8 cellular contexts compared by ENCODE assay signal in the genomic region with DNA sequence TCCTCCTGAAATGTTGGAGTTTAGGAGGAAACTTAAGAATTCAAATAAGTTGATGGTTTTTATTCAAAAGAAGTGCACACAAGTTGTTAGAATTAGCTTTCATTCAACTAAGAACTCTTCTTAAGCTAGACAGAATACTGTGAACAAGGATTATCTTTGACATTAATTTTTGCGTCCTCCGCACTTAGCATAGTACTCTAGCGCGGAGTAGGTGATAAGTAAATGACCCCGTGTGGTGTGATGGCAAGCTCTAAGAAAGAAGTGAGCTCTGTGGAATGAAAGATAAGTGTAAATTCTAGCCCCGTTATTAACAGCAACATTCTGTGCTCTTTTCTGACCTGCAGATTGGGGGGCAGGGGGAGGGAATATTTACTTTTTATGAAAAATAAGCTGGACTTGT. TPM values are rescaled to one million over a fixed set of nuclear protein-coding genes. Genes with fewer than 3 reads are reported as not detected.
DNase-seq lines count a peak whose midpoint lies in the region; ATAC-seq and TF ChIP-seq lines count a peak whose summit lies in the region.

No MANE protein-coding gene starts in this region.

- H2BK5ac ChIP-seq in trophoblast cell (ENCODE audit: low read depth, low read length, poor library complexity) = no peak overlapping the region

- no peaks in the 10 kb centered on the region for H3K27me3 ChIP-seq in DND-41 (ENCODE audit: insufficient read depth, low read length, poor library complexity)
- H3K27me3 ChIP-seq in MM.1S (replicated peaks; ENCODE audit: insufficient read depth, low read length) = no peaks in the 10 kb centered on the region
- H3K27me3 ChIP-seq in esophagus muscularis mucosa = no peaks in the 10 kb centered on the region
- no peaks in the 10 kb centered on the region for H3K27me3 ChIP-seq in trophoblast cell (ENCODE audit: insufficient read depth, low read length)
- H3K27me3 ChIP-seq in thyroid gland = no peaks in the 10 kb centered on the region

- intact Hi-C loops in esophagus muscularis mucosa (cut with DNase I) (no loop called here), thyroid gland (cut with DNase I) (no loop called here)

- H3K4me1 ChIP-seq in DND-41 (ENCODE audit: insufficient read depth, low read length) (peaks cover 42% of the 10 kb centered on the region), MM.1S (ENCODE audit: low read length) (peaks cover 6% of the 10 kb centered on the region; the same call in 1 of the 2 replicates), esophagus muscularis mucosa (peaks cover 25 to 51% (median 47%) of the 10 kb centered on the region in 4 donors), trophoblast cell (ENCODE audit: control insufficient read depth in 1 of 2, insufficient read depth in 2 of 2, low read length in 2 of 2) (peaks cover 0 to 2% of the 10 kb centered on the region in 2 experiments), thyroid gland (peaks cover 21 to 27% of the 10 kb centered on the region in 2 donors)

- H3K79me1 ChIP-seq in trophoblast cell (ENCODE audit: low read length) = peaks cover 6% of the 10 kb centered on the region

- no peak overlapping the region for H4K8ac ChIP-seq in trophoblast cell (ENCODE audit: low read depth, low read length)

- no peaks in the 10 kb centered on the region for H3K9me3 ChIP-seq in DND-41 (ENCODE audit: insufficient read depth, low read length, severe bottlenecking)
- no peaks in the 10 kb centered on the region for H3K9me3 ChIP-seq in MM.1S (replicated peaks; ENCODE audit: insufficient read depth, low read length)
- H3K9me3 ChIP-seq in esophagus muscularis mucosa = no peaks in the 10 kb centered on the region
- no peaks in the 10 kb centered on the region for H3K9me3 ChIP-seq in trophoblast cell (ENCODE audit: insufficient read depth, low read depth, low read length)
- no peaks in the 10 kb centered on the region for H3K9me3 ChIP-seq in thyroid gland

- TF ChIP-seq POLR2A in esophagus muscularis mucosa (IDR thresholded peaks at IDR 0.05; ENCODE audit: low read depth) = no peak
- TF ChIP-seq POLR2A in thyroid gland (IDR thresholded peaks at IDR 0.05) = no peak

- DNase-seq in DND-41 (no peak), MM.1S (no peak), esophagus muscularis mucosa (ENCODE audit: extremely low spot score) (no peak), trophoblast cell (no peak), EL (no peak), thyroid gland (no peak), caudate nucleus (lab: John Stamatoyannopoulos, UW) (no peak)

- H3K23ac ChIP-seq in trophoblast cell (ENCODE audit: low read length) = no peak overlapping the region

- peak overlapping the region; percentile 98 for H3K4ac ChIP-seq in trophoblast cell (ENCODE audit: low read depth, low read length)

- no peak overlapping the region for H3K18ac ChIP-seq in trophoblast cell (ENCODE audit: low read length)

- no peak overlapping the region for H4K91ac ChIP-seq in trophoblast cell (ENCODE audit: low read depth, low read length)

- no peak overlapping the region for H2AK5ac ChIP-seq in trophoblast cell (ENCODE audit: low read length)

- H3K79me2 ChIP-seq in DND-41 (ENCODE audit: insufficient read depth, low read length) = peaks cover 98% of the 10 kb centered on the region
- H3K79me2 ChIP-seq in MM.1S (ENCODE audit: low read length) = peaks cover 93% of the 10 kb centered on the region
- peaks cover 8% of the 10 kb centered on the region for H3K79me2 ChIP-seq in trophoblast cell (ENCODE audit: control insufficient read depth, insufficient read depth, low read length, poor library complexity)

- TF ChIP-seq CTCF in DND-41 (IDR thresholded peaks at IDR 0.05; ENCODE audit: borderline replicate concordance, extremely low read depth, low read length, poor library complexity, severe bottlenecking) = no peak
- TF ChIP-seq CTCF in MM.1S (IDR thresholded peaks at IDR 0.05; ENCODE audit: low read length) = no peak
- no peak for TF ChIP-seq CTCF in esophagus muscularis mucosa (IDR thresholded peaks at IDR 0.05)
- TF ChIP-seq CTCF in thyroid gland (IDR thresholded peaks at IDR 0.05) = no peak

- H2AFZ ChIP-seq in DND-41 (ENCODE audit: low read depth, low read length) = no peak overlapping the region
- H2AFZ ChIP-seq in MM.1S (ENCODE audit: low read length) = no peak overlapping the region; the same call in 1 of the 2 replicates
- no peak overlapping the region for H2AFZ ChIP-seq in trophoblast cell (ENCODE audit: insufficient read depth, low read length, poor library complexity)

- H3K9ac ChIP-seq in DND-41 (ENCODE audit: low read depth, low read length) (peak overlapping the region; percentile 76), MM.1S (ENCODE audit: low read length) (peak overlapping the region; percentile 99), trophoblast cell (ENCODE audit: low read length) (no peak overlapping the region)

- H2BK12ac ChIP-seq in trophoblast cell (ENCODE audit: low read length) = no peak overlapping the region

- H3K9me2 ChIP-seq in MM.1S (replicated peaks; ENCODE audit: insufficient read depth, low read length) = no peaks in the 10 kb centered on the region

- no peak overlapping the region for H4K12ac ChIP-seq in trophoblast cell (ENCODE audit: low read depth, low read length)

- peaks cover 11% of the 10 kb centered on the region for H3F3A ChIP-seq in MM.1S (ENCODE audit: insufficient read depth, low read length)

- no peak for TF ChIP-seq EP300 in esophagus muscularis mucosa (IDR thresholded peaks at IDR 0.05)

- H2BK120ac ChIP-seq in trophoblast cell (ENCODE audit: insufficient read depth, low read length, poor library complexity) = no peak overlapping the region

- H3K4me3 ChIP-seq in DND-41 (ENCODE audit: low read depth in 1 of 2, low read length in 2 of 2) = peak overlapping the region; percentile 72 to 82
- peak overlapping the region; percentile 99 for H3K4me3 ChIP-seq in MM.1S (ENCODE audit: low read length)
- peak overlapping the region; percentile 72 to 98 (median 95) for H3K4me3 ChIP-seq in esophagus muscularis mucosa
- H3K4me3 ChIP-seq in trophoblast cell (ENCODE audit: low read depth, low read length) = no peak overlapping the region
- peak overlapping the region in 1 of 3 donors; percentile 72 for H3K4me3 ChIP-seq in thyroid gland (replicated peaks in 1 of 3)

- no peak overlapping the region for H3K14ac ChIP-seq in trophoblast cell (ENCODE audit: low read length)

- ATAC-seq in DND-41 (ENCODE audit: insufficient read depth, low read depth) (no peak), HG03097 (IDR thresholded peaks at IDR 0.05; ENCODE audit: low FRiP score, unreplicated experiment) (no peak)

- H3K4me2 ChIP-seq in DND-41 (ENCODE audit: insufficient read depth, low read length) = peak overlapping the region; percentile 80
- H3K4me2 ChIP-seq in MM.1S (ENCODE audit: low read depth, low read length) = peak overlapping the region; percentile 73
- H3K4me2 ChIP-seq in trophoblast cell (ENCODE audit: low read length) = peak overlapping the region; percentile 63

- WGBS in esophagus muscularis mucosa = 33% methylated on average over 6 of the region's 6 CpGs
- WGBS in trophoblast cell (ENCODE audit: extremely low coverage, insufficient coverage, insufficient read length) = no CpG with 5 or more reads among the region's 6 CpGs
- 29 to 32% methylated on average over 6 of the region's 6 CpGs for WGBS in thyroid gland, 2 donors

- H3K36me3 ChIP-seq in DND-41 (ENCODE audit: insufficient read depth, low read length) (peaks cover 57% of the 10 kb centered on the region), MM.1S (replicated peaks; ENCODE audit: insufficient read depth, low read length) (peaks cover 16% of the 10 kb centered on the region; the same call in 1 of the 2 replicates), esophagus muscularis mucosa (peaks cover 6 to 38% (median 27%) of the 10 kb centered on the region in 4 donors), trophoblast cell (ENCODE audit: control insufficient read depth in 1 of 2, insufficient read depth in 2 of 2, low read length in 2 of 2) (peaks cover 6% of the 10 kb centered on the region in 2 experiments), thyroid gland (peaks cover 6 to 7% of the 10 kb centered on the region in 2 donors)

- H4K20me1 ChIP-seq in DND-41 (ENCODE audit: insufficient read depth, low read length) (peaks cover 18% of the 10 kb centered on the region), MM.1S (ENCODE audit: insufficient read depth, low read length) (peaks cover 8% of the 10 kb centered on the region; the same call in 1 of the 2 replicates)

- H3K27ac ChIP-seq in DND-41 (ENCODE audit: low read length) (peak overlapping the region; percentile 85), MM.1S (ENCODE audit: low read length) (peak overlapping the region; percentile 76; the same call in 1 of the 2 replicates), esophagus muscularis mucosa (replicated peaks in 1 of 4) (peak overlapping the region in 1 of 4 donors; percentile 85), trophoblast cell (ENCODE audit: low read depth, low read length) (no peak overlapping the region), thyroid gland (no peak overlapping the region), caudate nucleus (ENCODE audit: low read depth, low read length) (no peak overlapping the region)

RNA-seq across cellular contexts. Expression of a gene that starts 1.0 kb away (rescaled TPM):
- total RNA-seq in esophagus muscularis mucosa (10 to 100 TPM; 18.4 to 31.8 (median 19.8) TPM), thyroid gland (10 to 100 TPM; 16.2 to 24.5 (median 20.8) TPM)
- polyA plus RNA-seq in trophoblast cell (2013) = 49.2 and 53.1 TPM in 2 replicates

RNA-seq across cellular contexts. Expression of a gene that starts 1.2 kb away (rescaled TPM):
- total RNA-seq in esophagus muscularis mucosa (10 to 100 TPM; 22.5 to 62.1 (median 39.6) TPM), thyroid gland (10 to 100 TPM; 31.1 to 40.7 (median 37.5) TPM)
- polyA plus RNA-seq in trophoblast cell (2013) = 29.7 and 31.0 TPM in 2 replicates

RNA-seq across cellular contexts. Expression of a gene that starts 12.8 kb away (rescaled TPM):
- 10 to 100 TPM; 54.5 to 85.6 (median 61.5) TPM for total RNA-seq in esophagus muscularis mucosa
- polyA plus RNA-seq in trophoblast cell (2013) = 49.8 and 50.4 TPM in 2 replicates
- total RNA-seq in thyroid gland = 10 to 100 TPM; 33.5 to 68.1 (median 48.4) TPM

Comparison
In these comparisons a context has a peak if more than half of its experiments do, and no peak if none do; other contexts are left out.
1. H3K27ac ChIP-seq: peak in DND-41 (single experiment) and MM.1S (single experiment); none in trophoblast cell (single experiment), thyroid gland (0 of 3) and caudate nucleus (single experiment).
2. Peak in every context shown above with its lines, with median percentiles within 50 percentile points of each other: H3K4me2 ChIP-seq.